Comparison of ENCODE assay signal across 8 cellular contexts in genomic region chr19:36973021-36973843, GRCh38. TPM values are rescaled to one million over a fixed set of nuclear protein-coding genes. Genes with fewer than 3 reads are reported as not detected.
A peak's percentile ranks its signal among the peaks of the same experiment; 100 is the strongest.
DNase-seq lines count a peak whose midpoint lies in the region; ATAC-seq and TF ChIP-seq lines count a peak whose summit lies in the region.

No MANE protein-coding gene starts in this region.

- peak; percentile 78 for ATAC-seq in GM19397 (IDR thresholded peaks at IDR 0.05; ENCODE audit: unreplicated experiment)

- H3K4me3 ChIP-seq in A673 (ENCODE audit: low read depth, low read length, poor library complexity, severe bottlenecking) (peak overlapping the region; percentile 47), muscle layer of duodenum (ENCODE audit: low read depth in 1 of 2, low read length in 2 of 2) (peak overlapping the region; percentile 75 to 80)

- intact Hi-C loops in A673 (cut with micrococcal nuclease; ENCODE audit: unreplicated experiment) = no loop called here

- TF ChIP-seq POLR2A in erythroblast (IDR thresholded peaks at IDR 0.05; ENCODE audit: low read length) = no peak

- no TSS peak for BruUV-seq in A673 (replicated peaks; lab: Mats Ljungman, UMichigan)

- DNase-seq in A673 (ENCODE audit: low spot score) (peak; percentile 43), NCI-H2029 treated with DMSO at 0.1 percent for 48 hours (lab: John Stamatoyannopoulos, UW) (peak; percentile 86), erythroblast (lab: John Stamatoyannopoulos, UW) (peak; percentile 59 to 61), NK-92 (lab: John Stamatoyannopoulos, UW; ENCODE audit: unreplicated experiment) (no peak)
- peak; percentile 79 for DNase-seq in activated T-cell treated with anti-CD3 and anti-CD28 coated beads, Interleukin-2, amount 50 U/mL, for 1 hour
- peak; percentile 50 to 54 for DNase-seq in stimulated activated CD8-positive, alpha-beta memory T cell treated with anti-CD3 and anti-CD28 coated beads, Interleukin-7, amount 100 ng/mL, for 48 hours (ENCODE audit: extremely low read depth in 1 of 2, low read depth in 1 of 2)

- H3K27ac ChIP-seq in A673 (ENCODE audit: low read depth, low read length, poor library complexity, severe bottlenecking) (no peak overlapping the region), muscle layer of duodenum (ENCODE audit: low read length) (peak overlapping the region; percentile 31)

- H3K27me3 ChIP-seq in A673 (replicated peaks; ENCODE audit: insufficient read depth, low read depth, low read length, poor library complexity) (no peaks in the 10 kb centered on the region), muscle layer of duodenum (ENCODE audit: low read depth, low read length) (no peaks in the 10 kb centered on the region)

- CTCF ChIA-PET in A673 (lab: Charles Lee) = no interaction called here

- H3K36me3 ChIP-seq in A673 (ENCODE audit: insufficient read depth, low read length, poor library complexity, severe bottlenecking) (no peaks in the 10 kb centered on the region), muscle layer of duodenum (ENCODE audit: control insufficient read depth in 1 of 2, insufficient read depth in 2 of 2, low read length in 2 of 2) (peaks cover 0 to 14% of the 10 kb centered on the region in 2 donors)

- peak; percentile 53 for TF ChIP-seq CTCF in A673 (conservative IDR thresholded peaks at IDR 0.05; ENCODE audit: low read depth, low read length)

- POLR2A ChIA-PET in A673 (lab: Charles Lee; ENCODE audit: low non-redundant PET) = no interaction called here

- no peaks in the 10 kb centered on the region for H3K4me1 ChIP-seq in A673 (ENCODE audit: insufficient read depth, low read length, poor library complexity, severe bottlenecking)
- peaks cover 0 to 17% of the 10 kb centered on the region in 2 donors for H3K4me1 ChIP-seq in muscle layer of duodenum (ENCODE audit: control insufficient read depth in 1 of 2, insufficient read depth in 2 of 2, low read length in 2 of 2)

- peaks cover 19% of the 10 kb centered on the region for H3K9me3 ChIP-seq in A673 (ENCODE audit: low read depth, low read length, poor library complexity, severe bottlenecking)
- H3K9me3 ChIP-seq in muscle layer of duodenum (ENCODE audit: control insufficient read depth in 1 of 2, low read length in 2 of 2) = peaks cover 0 to 2% of the 10 kb centered on the region in 2 donors

RNA-seq across cellular contexts. Expression of gene ZNF568, which starts 57.1 kb away (rescaled TPM):
- total RNA-seq in A673 (2021) = 7.1 and 8.6 TPM in 2 replicates

RNA-seq across cellular contexts. Expression of gene ZNF829, which starts 57.1 kb away (rescaled TPM):
- total RNA-seq in A673 (2021) = 4.4 and 5.0 TPM in 2 replicates
